In genomic region chr14:23121401-23121800, GRCh38 we compare ENCODE assay signal across 9 cellular contexts.
DNase-seq lines count a peak whose midpoint lies in the region; ATAC-seq and TF ChIP-seq lines count a peak whose summit lies in the region.
"Had no signal": no experiment of that assay in that cellular context is flagged by ENCODE, and none has a peak within 500 bp of the region (broad histone marks: within the 10 kb centered on the region; RNA-seq: fewer than 3 reads in every experiment).

No MANE protein-coding gene starts in this region.

- no peak overlapping the region for H3K4me3 ChIP-seq in cardiac fibroblast (replicated peaks in 1 of 2; ENCODE audit: low read depth in 2 of 2, low read length in 2 of 2)
- no peak overlapping the region for H3K4me3 ChIP-seq in muscle layer of colon (ENCODE audit: low read depth in 1 of 2, low read length in 2 of 2)
- H3K4me3 ChIP-seq: cardiac muscle cell had no signal

- no peak for TF ChIP-seq CTCF in cardiac fibroblast (IDR thresholded peaks at IDR 0.05; ENCODE audit: low read depth, low read length)

- DNase-seq in ELR (ENCODE audit: low read depth): peak; percentile 52
- peak; percentile 44 to 94 for DNase-seq in cardiac fibroblast (ENCODE audit: low read depth in 2 of 2)
- no peak for DNase-seq in COLO668 (lab: John Stamatoyannopoulos, UW; ENCODE audit: unreplicated experiment)
- DNase-seq in NCI-H2196 (lab: John Stamatoyannopoulos, UW; ENCODE audit: unreplicated experiment): no peak

- H3K9ac ChIP-seq in muscle layer of colon (ENCODE audit: low read length): no peak overlapping the region

- ATAC-seq in HG03378 (IDR thresholded peaks at IDR 0.05; ENCODE audit: unreplicated experiment) (peak; percentile 48), HG02763 (IDR thresholded peaks at IDR 0.05; ENCODE audit: unreplicated experiment) (no peak)
- ATAC-seq in activated CD4-positive, CD25-positive, alpha-beta regulatory T cell treated with anti-CD3 and anti-CD28 coated beads, Interleukin-2, amount 50 U/mL, for 24 hours: no peak

- peak overlapping the region; percentile 8 for H3K27ac ChIP-seq in muscle layer of colon (ENCODE audit: low read depth, low read length)
- H3K27ac ChIP-seq: cardiac muscle cell had no signal

- no peaks in the 10 kb centered on the region for H3K9me3 ChIP-seq in muscle layer of colon (ENCODE audit: low read length)

- peaks cover 9% of the 10 kb centered on the region for H3K4me1 ChIP-seq in muscle layer of colon (ENCODE audit: insufficient read depth, low read length)

- H3K27me3 ChIP-seq in muscle layer of colon (ENCODE audit: control insufficient read depth in 1 of 2, insufficient read depth in 2 of 2, low read length in 2 of 2): peaks cover 0 to 6% of the 10 kb centered on the region in 2 donors
- H3K27me3 ChIP-seq: cardiac muscle cell had no signal

- H3K36me3 ChIP-seq in muscle layer of colon (ENCODE audit: insufficient read depth, low read length): no peaks in the 10 kb centered on the region
- H3K36me3 ChIP-seq: cardiac muscle cell had no signal

Comparison
In these comparisons a context has a peak if more than half of its experiments do, and no peak if none do; other contexts are left out.
1. DNase-seq: peak in ELR (single experiment) and cardiac fibroblast (2 of 2); none in COLO668 (single experiment) and NCI-H2196 (single experiment).